ENCODE assay signal across 8 cellular contexts in genomic region chr14:104795468-104795780, GRCh38. TPM values are rescaled to one million over a fixed set of nuclear protein-coding genes. Genes with fewer than 3 reads are reported as not detected.
A peak's percentile ranks its signal among the peaks of the same experiment; 100 is the strongest.
DNase-seq lines count a peak whose midpoint lies in the region; ATAC-seq and TF ChIP-seq lines count a peak whose summit lies in the region.

Gene AKT1, minus strand, starts transcription at chr14:104795748. Its CDS starts 3,105 bp downstream, at chr14:104792643.

- ATAC-seq in HG02623 (IDR thresholded peaks at IDR 0.05; ENCODE audit: unreplicated experiment) (peak; percentile 18), left cardiac atrium (no peak), sciatic nerve (no peak)
- ATAC-seq in activated T-helper 17 cell treated with anti-CD3 and anti-CD28 coated beads, Interleukin-2, amount 50 U/mL, for 72 hours (replicated peaks), result peak; percentile 67

- TF ChIP-seq CTCF in AG10803 (conservative IDR thresholded peaks at IDR 0.05; ENCODE audit: low read length), result no peak

- intact Hi-C loops in left cardiac atrium (cut with DNase I), result no loop called here
- intact Hi-C loops in sciatic nerve (cut with DNase I), result no loop called here

- H3K27ac Mint-ChIP-seq in activated T-helper 17 cell treated with anti-CD3 and anti-CD28 coated beads, Interleukin-2, amount 50 U/mL, for 72 hours, result peak within 1 kb of the TSS; percentile 84

- H3K4me1 Mint-ChIP-seq in activated T-helper 17 cell treated with anti-CD3 and anti-CD28 coated beads, Interleukin-2, amount 50 U/mL, for 72 hours, result peaks cover 14% of the 10 kb centered on the region

- H3K4me3 ChIP-seq in AG10803 (ENCODE audit: low read length), result peak within 1 kb of the TSS; percentile 76

- H3K36me3 Mint-ChIP-seq in activated T-helper 17 cell treated with anti-CD3 and anti-CD28 coated beads, Interleukin-2, amount 50 U/mL, for 72 hours (ENCODE audit: low read depth), result peaks cover 11% of the 10 kb centered on the region

- no peak for DNase-seq in AG10803 (ENCODE audit: low read depth)
- DNase-seq in left cardiac atrium, result no peak
- DNase-seq in sciatic nerve (ENCODE audit: low spot score), result no peak
- DNase-seq in activated effector memory CD4-positive, alpha-beta T cell treated with Interleukin-2 at 50 U/mL for 16 hours, result no peak
- no peak for DNase-seq in GM19238 (ENCODE audit: insufficient read length, low spot score)
- no peak for DNase-seq in cerebellar nuclear complex (lab: John Stamatoyannopoulos, UW)

- H3K9me3 Mint-ChIP-seq in activated T-helper 17 cell treated with anti-CD3 and anti-CD28 coated beads, Interleukin-2, amount 50 U/mL, for 72 hours, result no peaks in the 10 kb centered on the region

- peak within 1 kb of the TSS; percentile 92 for H3K4me3 Mint-ChIP-seq in activated T-helper 17 cell treated with anti-CD3 and anti-CD28 coated beads, Interleukin-2, amount 50 U/mL, for 72 hours

- no peaks in the 10 kb centered on the region for H3K27me3 Mint-ChIP-seq in activated T-helper 17 cell treated with anti-CD3 and anti-CD28 coated beads, Interleukin-2, amount 50 U/mL, for 72 hours

RNA-seq across cellular contexts. Expression of gene AKT1, which starts in this region (rescaled TPM):
- 100 to 1,000 TPM in 1 of 2 donors, 10 to 100 TPM in 1; 81.3 to 160 TPM for total RNA-seq in activated T-helper 17 cell treated with anti-CD3 and anti-CD28 coated beads, Interleukin-2, amount 50 U/mL, for 72 hours
- total RNA-seq in left cardiac atrium (100 to 1,000 TPM; 113 to 127 TPM), sciatic nerve (90.4 TPM)

Comparison
In these comparisons a context has a peak if more than half of its experiments do, and no peak if none do; other contexts are left out.
1. ATAC-seq: peak in HG02623 (single experiment) and activated T-helper 17 cell treated with anti-CD3 and anti-CD28 coated beads, Interleukin-2, amount 50 U/mL, for 72 hours (single experiment); none in left cardiac atrium (0 of 2) and sciatic nerve (single experiment).